ENCODE assay signal across 31 cellular contexts in genomic region chr14:21149641-21150367, GRCh38. TPM values are rescaled to one million over a fixed set of nuclear protein-coding genes. Genes with fewer than 3 reads are reported as not detected.
"Had no signal": no experiment of that assay in that cellular context is flagged by ENCODE, and none has a peak within 500 bp of the region (broad histone marks: within the 10 kb centered on the region; RNA-seq: fewer than 3 reads in every experiment).

No MANE protein-coding gene starts in this region.

- H3K27ac ChIP-seq: colonic mucosa, epithelial cell of prostate, esophagus squamous epithelium, gastrocnemius medialis, heart right ventricle, left lung, lower lobe of right lung had no signal

- FAIRE-seq: endometrium, islet of Langerhans, keratinocyte had no signal

- H3K36me3 ChIP-seq: colonic mucosa, esophagus squamous epithelium, gastrocnemius medialis, heart right ventricle, left lung, lower lobe of right lung had no signal

- H3K4me1 ChIP-seq: colonic mucosa, esophagus squamous epithelium, gastrocnemius medialis, heart right ventricle, left lung, lower lobe of right lung had no signal

- ATAC-seq: effector memory CD8-positive, alpha-beta T cell; esophagus mucosa; gastrocnemius medialis; heart right ventricle; left cardiac atrium; left lung; left ventricle myocardium superior; lower lobe of right lung had no signal

- DNase-seq: colonic mucosa; cortex of kidney; effector CD8-positive, alpha-beta T cell; effector memory CD8-positive, alpha-beta T cell; endodermal cell; erythroblast; esophagus squamous epithelium; foreskin fibroblast; foreskin melanocyte; gastrocnemius medialis; glutamatergic neuron; head of caudate nucleus; heart right ventricle; hippocampal formation; left cardiac atrium; left lung; left ventricle myocardium superior; lower lobe of right lung; mesenchymal stem cell; midbrain had no signal

- H3K9me3 ChIP-seq: colonic mucosa, gastrocnemius medialis, lower lobe of right lung had no signal

- H3K27me3 ChIP-seq: colonic mucosa, esophagus squamous epithelium, gastrocnemius medialis, left lung had no signal

- H3K4me3 ChIP-seq: colonic mucosa, esophagus squamous epithelium, gastrocnemius medialis, heart right ventricle, left lung, lower lobe of right lung had no signal

RNA-seq across cellular contexts. Expression of gene OR5AU1, which starts 6.1 kb away (rescaled TPM):
- total RNA-seq: colonic mucosa, dermis microvascular lymphatic vessel endothelial cell, endodermal cell, esophagus mucosa, esophagus squamous epithelium, gastrocnemius medialis, glomerular endothelial cell, heart right ventricle, kidney epithelial cell, left cardiac atrium, left lung, left ventricle myocardium superior, lower lobe of right lung, lung microvascular endothelial cell, mononuclear cell, mucosa of gallbladder had no signal
- polyA plus RNA-seq: heart right ventricle, keratinocyte had no signal

RNA-seq across cellular contexts. Expression of gene TMEM253, which starts 48.9 kb away (rescaled TPM):
- total RNA-seq: dermis microvascular lymphatic vessel endothelial cell, glomerular endothelial cell, kidney epithelial cell, lung microvascular endothelial cell had no signal
